ENCODE assay signal across 14 cellular contexts in the genomic region with DNA sequence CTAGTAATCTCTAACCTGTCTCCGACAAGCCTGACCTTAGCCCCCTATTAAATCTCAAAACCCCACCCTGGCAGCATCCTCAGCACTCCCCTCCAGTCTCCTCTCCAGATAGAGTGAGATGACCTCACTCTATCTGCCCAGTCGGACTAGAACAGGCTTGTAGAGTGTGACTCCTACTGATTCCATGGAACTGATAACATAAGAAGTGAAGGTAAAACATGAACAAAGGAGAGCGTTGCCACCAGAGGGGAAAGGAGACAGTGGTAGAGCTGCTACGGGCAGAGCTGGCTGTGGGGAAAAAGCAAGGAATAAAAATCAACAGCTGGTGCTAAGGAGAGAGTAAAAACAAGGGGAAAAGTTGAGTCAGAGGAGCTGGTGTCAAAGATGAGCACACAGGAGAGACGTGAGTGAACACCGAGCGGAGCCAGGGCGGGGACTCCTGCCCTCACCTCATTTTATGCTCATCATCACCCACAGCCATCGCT. TPM values are rescaled to one million over a fixed set of nuclear protein-coding genes. Genes with fewer than 3 reads are reported as not detected.
DNase-seq lines count a peak whose midpoint lies in the region; ATAC-seq and TF ChIP-seq lines count a peak whose summit lies in the region.
"Had no signal": no experiment of that assay in that cellular context is flagged by ENCODE, and none has a peak within 500 bp of the region (broad histone marks: within the 10 kb centered on the region; RNA-seq: fewer than 3 reads in every experiment).

No MANE protein-coding gene starts in this region.

- H3K4me3 Mint-ChIP-seq in endothelial cell (ENCODE audit: unreplicated experiment), result no peak overlapping the region
- H3K4me3 Mint-ChIP-seq: activated T-helper 1 cell treated with anti-CD3 and anti-CD28 coated beads, Interleukin-12 subunit alpha, Interleukin-12 subunit beta, Interleukin-2, Interleukin-4 antibody, amounts not matched to agents 30 ng/mL and 10 ng/mL and 1 ng/mL, durations not matched to agents 14 hours and 24 hours and 36 hours had no signal

- peak overlapping the region; percentile 26 for H3K27ac Mint-ChIP-seq in endothelial cell (ENCODE audit: unreplicated experiment)
- H3K27ac Mint-ChIP-seq: activated T-helper 1 cell treated with anti-CD3 and anti-CD28 coated beads, Interleukin-12 subunit alpha, Interleukin-12 subunit beta, Interleukin-2, Interleukin-4 antibody, amounts not matched to agents 30 ng/mL and 10 ng/mL and 1 ng/mL, durations not matched to agents 14 hours and 24 hours and 36 hours had no signal

- peaks cover 7% of the 10 kb centered on the region for H3K36me3 Mint-ChIP-seq in endothelial cell (ENCODE audit: low read depth, unreplicated experiment)

- H3K4me1 Mint-ChIP-seq in endothelial cell (ENCODE audit: unreplicated experiment), result peaks cover 79% of the 10 kb centered on the region

- peaks cover 8% of the 10 kb centered on the region for H3K27me3 Mint-ChIP-seq in endothelial cell (ENCODE audit: unreplicated experiment)

- TF ChIP-seq CTCF in HEK293 (tag by site-specific recombination; IDR thresholded peaks at IDR 0.05), result no peak
- no peak for TF ChIP-seq CTCF in endothelial cell (IDR thresholded peaks at IDR 0.05; ENCODE audit: unreplicated experiment)

- H3K27ac ChIP-seq in HEK293 (ENCODE audit: extremely low read depth, low read depth, low read length) (peak overlapping the region; percentile 62), mesodermal cell (ENCODE audit: low read depth, low read length, severe bottlenecking) (peak overlapping the region; percentile 3)
- H3K27ac ChIP-seq: C4-2B, thoracic aorta had no signal

- peak; percentile 28 for DNase-seq in DMS 273 treated with DMSO at 0.1 percent for 48 hours (lab: John Stamatoyannopoulos, UW)
- DNase-seq in endothelial cell (ENCODE audit: low spot score), result no peak
- DNase-seq in effector CD4-positive, alpha-beta T cell, result no peak
- DNase-seq in HUDEP-2 (lab: John Stamatoyannopoulos, UW; ENCODE audit: unreplicated experiment in 76 of 76), result no peak
- DNase-seq: effector CD8-positive, alpha-beta T cell; occipital lobe had no signal

- H3K9me3 ChIP-seq in HEK293 (ENCODE audit: control insufficient read depth, insufficient read depth, low read depth, low read length) (no peaks in the 10 kb centered on the region), mesodermal cell (ENCODE audit: control insufficient read depth, low read length) (no peaks in the 10 kb centered on the region)
- H3K9me3 ChIP-seq: thoracic aorta had no signal

- POLR2A ChIA-PET in HEK293 (lab: Yijun Ruan, JAX), result interaction anchor here (0.6 to 1.3 kb wide), 5 partner anchors 9 to 245 kb away, joined by 3 to 5 read pairs (median 3); a partner anchor contains a TSS

- CTCF ChIA-PET in HEK293 (lab: Yijun Ruan, JAX), result interaction anchor here (0.9 to 2.1 kb wide), 4 partner anchors 9 to 33 kb away, joined by 3 to 10 read pairs (median 4); no protein-coding TSS in a partner anchor

- H3K9me3 Mint-ChIP-seq in endothelial cell (ENCODE audit: unreplicated experiment), result no peaks in the 10 kb centered on the region

- H3K4me3 ChIP-seq in HEK293 (ENCODE audit: low read depth, low read length) (no peak overlapping the region), mesodermal cell (ENCODE audit: extremely low read depth, insufficient read depth, low read length, poor library complexity, severe bottlenecking) (no peak overlapping the region)
- H3K4me3 ChIP-seq: thoracic aorta had no signal

- ATAC-seq in HG03457 (IDR thresholded peaks at IDR 0.05; ENCODE audit: unreplicated experiment) (no peak), GM19328 (IDR thresholded peaks at IDR 0.05; ENCODE audit: unreplicated experiment) (no peak)
- ATAC-seq: activated CD4-positive, CD25-positive, alpha-beta regulatory T cell treated with anti-CD3 and anti-CD28 coated beads, Interleukin-2, amount 50 U/mL, for 24 hours had no signal

- H3K4me1 ChIP-seq in HEK293 (ENCODE audit: control insufficient read depth, insufficient read depth, low read length), result peaks cover 36% of the 10 kb centered on the region
- peaks cover 73% of the 10 kb centered on the region for H3K4me1 ChIP-seq in mesodermal cell (ENCODE audit: control insufficient read depth, insufficient read depth, low read length, poor library complexity, severe bottlenecking)

- H3K36me3 ChIP-seq in HEK293 (ENCODE audit: control insufficient read depth in 2 of 2, insufficient read depth in 1 of 2, low read length in 2 of 2) (no peaks in the 10 kb centered on the region), mesodermal cell (ENCODE audit: control insufficient read depth, insufficient read depth, low read length) (no peaks in the 10 kb centered on the region)
- H3K36me3 ChIP-seq: thoracic aorta had no signal

- 70 to 85% methylated on average over 3 to 8 of the region's 9 CpGs for WGBS in mesodermal cell (ENCODE audit: insufficient coverage in 2 of 2), 2 experiments

TF ChIP-seq in HEK293, 187 proteins besides CTCF, POLR2A, EP300 and RAD21 (continues in another document):
- TF ChIP-seq GLIS1 (tag by site-specific recombination; IDR thresholded peaks at IDR 0.05) (peak; percentile 31; the same call in 1 of the 2 replicates), SCRT2 (tag by site-specific recombination; IDR thresholded peaks at IDR 0.05) (0 out of 2 replicates have a peak, but pooled peaks have one; percentile 38), ZNF394 (tag by site-specific recombination; IDR thresholded peaks at IDR 0.05; ENCODE audit: borderline replicate concordance) (no peak; the same call in 1 of the 2 replicates), FEZF1 (tag by site-specific recombination; IDR thresholded peaks at IDR 0.05) (peak; percentile 37; the same call in 1 of the 2 replicates), HOXD13 (CRISPR knock-in tag; IDR thresholded peaks at IDR 0.05; ENCODE audit: borderline replicate concordance) (peak; percentile 73; the same call in 1 of the 2 replicates), PRDM1 (tag by site-specific recombination; IDR thresholded peaks at IDR 0.05) (peak; percentile 99), SP7 (tag by site-specific recombination; IDR thresholded peaks at IDR 0.05) (peak; percentile 80), IKZF3 (tag by site-specific recombination; IDR thresholded peaks at IDR 0.05) (peak; percentile 87), ZEB2 (tag by site-specific recombination; IDR thresholded peaks at IDR 0.05) (peak; percentile 90), KLF1 (tag by site-specific recombination; IDR thresholded peaks at IDR 0.05) (peak; percentile 69)
- TF ChIP-seq, protein P1, sequence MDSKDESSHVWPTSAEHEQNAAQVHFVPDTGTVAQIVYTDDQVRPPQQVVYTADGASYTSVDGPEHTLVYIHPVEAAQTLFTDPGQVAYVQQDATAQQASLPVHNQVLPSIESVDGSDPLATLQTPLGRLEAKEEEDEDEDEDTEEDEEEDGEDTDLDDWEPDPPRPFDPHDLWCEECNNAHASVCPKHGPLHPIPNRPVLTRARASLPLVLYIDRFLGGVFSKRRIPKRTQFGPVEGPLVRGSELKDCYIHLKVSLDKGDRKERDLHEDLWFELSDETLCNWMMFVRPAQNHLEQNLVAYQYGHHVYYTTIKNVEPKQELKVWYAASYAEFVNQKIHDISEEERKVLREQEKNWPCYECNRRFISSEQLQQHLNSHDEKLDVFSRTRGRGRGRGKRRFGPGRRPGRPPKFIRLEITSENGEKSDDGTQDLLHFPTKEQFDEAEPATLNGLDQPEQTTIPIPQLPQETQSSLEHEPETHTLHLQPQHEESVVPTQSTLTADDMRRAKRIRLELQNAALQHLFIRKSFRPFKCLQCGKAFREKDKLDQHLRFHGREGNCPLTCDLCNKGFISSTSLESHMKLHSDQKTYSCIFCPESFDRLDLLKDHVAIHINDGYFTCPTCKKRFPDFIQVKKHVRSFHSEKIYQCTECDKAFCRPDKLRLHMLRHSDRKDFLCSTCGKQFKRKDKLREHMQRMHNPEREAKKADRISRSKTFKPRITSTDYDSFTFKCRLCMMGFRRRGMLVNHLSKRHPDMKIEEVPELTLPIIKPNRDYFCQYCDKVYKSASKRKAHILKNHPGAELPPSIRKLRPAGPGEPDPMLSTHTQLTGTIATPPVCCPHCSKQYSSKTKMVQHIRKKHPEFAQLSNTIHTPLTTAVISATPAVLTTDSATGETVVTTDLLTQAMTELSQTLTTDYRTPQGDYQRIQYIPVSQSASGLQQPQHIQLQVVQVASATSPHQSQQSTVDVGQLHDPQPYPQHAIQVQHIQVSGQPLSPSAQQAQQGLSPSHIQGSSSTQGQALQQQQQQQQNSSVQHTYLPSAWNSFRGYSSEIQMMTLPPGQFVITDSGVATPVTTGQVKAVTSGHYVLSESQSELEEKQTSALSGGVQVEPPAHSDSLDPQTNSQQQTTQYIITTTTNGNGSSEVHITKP (tag by site-specific recombination; IDR thresholded peaks at IDR 0.05), result peak; percentile 79

RNA-seq across cellular contexts. Expression of a gene that starts 35.9 kb away (rescaled TPM):
- total RNA-seq in endothelial cell (ENCODE audit: unreplicated experiment), result 153 TPM
- 69.3 TPM for polyA plus RNA-seq in mesodermal cell (2013, experiment 1 of 2)
- 74.6 TPM for polyA plus RNA-seq in mesodermal cell (2013, experiment 2 of 2)
